Comparison of ENCODE assay signal across 8 cellular contexts in genomic region chr10:103712898-103713498, GRCh38.
DNase-seq lines count a peak whose midpoint lies in the region; ATAC-seq and TF ChIP-seq lines count a peak whose summit lies in the region.

No MANE protein-coding gene starts in this region.

- DNase-seq in G401 (ENCODE audit: low spot score): peak; percentile 86
- peak; percentile 69 for DNase-seq in HFFc6
- peak; percentile 13 to 72 for DNase-seq in NCI-H446 (lab: John Stamatoyannopoulos, UW)
- peak; percentile 89 for DNase-seq in activated CD4-positive, alpha-beta T cell treated with anti-CD3 and anti-CD28 coated beads for 36 hours
- DNase-seq in chondrocyte (ENCODE audit: low spot score): no peak
- DNase-seq in left lobe of liver (ENCODE audit: low spot score): peak; percentile 78
- DNase-seq in stimulated activated CD4-positive, alpha-beta T cell treated with anti-CD3 and anti-CD28 coated beads, TNF-alpha, amount 100 ng/mL, for 1 hour (ENCODE audit: low read depth in 3 of 3, low spot score in 1 of 3): peak; percentile 35 to 80 (median 61)

- peak; percentile 96 for TF ChIP-seq CTCF in HFFc6 (IDR thresholded peaks at IDR 0.05)
- TF ChIP-seq CTCF in chondrocyte (IDR thresholded peaks at IDR 0.05): peak; percentile 96

- H3K36me3 Mint-ChIP-seq in HFFc6 (ENCODE audit: low read depth) (no peaks in the 10 kb centered on the region), chondrocyte (ENCODE audit: low read depth) (no peaks in the 10 kb centered on the region)
- H3K36me3 Mint-ChIP-seq in activated CD4-positive, alpha-beta T cell treated with anti-CD3 and anti-CD28 coated beads for 36 hours (ENCODE audit: low read depth): no peaks in the 10 kb centered on the region

- intact Hi-C loops in activated CD4-positive, alpha-beta T cell treated with anti-CD3 and anti-CD28 coated beads for 36 hours (cut with DNase I, micrococcal nuclease): loop anchor here (1.0 to 5.0 kb wide), 5 partner anchors 59 to 500 kb away; no protein-coding TSS in a partner anchor

- POLR2A ChIA-PET in activated CD4-positive, alpha-beta T cell treated with anti-CD3 and anti-CD28 coated beads for 36 hours (lab: Charles Lee): interaction anchor here (0.5 to 1.2 kb wide), 2 partner anchors 154 to 270 kb away, joined by 3 read pairs; no protein-coding TSS in a partner anchor

- in situ Hi-C loops in G401 (cut with HindIII; ENCODE audit: low sequenced_read_pairs): no loop called here

- H3K4me1 Mint-ChIP-seq in HFFc6 (ENCODE audit: low read depth) (peaks cover 69% of the 10 kb centered on the region), chondrocyte (ENCODE audit: low read depth) (peaks cover 5% of the 10 kb centered on the region)
- no peaks in the 10 kb centered on the region for H3K4me1 Mint-ChIP-seq in activated CD4-positive, alpha-beta T cell treated with anti-CD3 and anti-CD28 coated beads for 36 hours

- ATAC-seq in activated CD4-positive, alpha-beta T cell treated with anti-CD3 and anti-CD28 coated beads for 36 hours: peak; percentile 93
- ATAC-seq in left lobe of liver: peak; percentile 94
- ATAC-seq in HG02571 (IDR thresholded peaks at IDR 0.05; ENCODE audit: unreplicated experiment): no peak

- H3K27ac Mint-ChIP-seq in HFFc6 (peak overlapping the region; percentile 59), chondrocyte (ENCODE audit: unreplicated experiment) (no peak overlapping the region)
- no peak overlapping the region for H3K27ac Mint-ChIP-seq in activated CD4-positive, alpha-beta T cell treated with anti-CD3 and anti-CD28 coated beads for 36 hours

- H3K9me3 Mint-ChIP-seq in HFFc6: no peaks in the 10 kb centered on the region
- no peaks in the 10 kb centered on the region for H3K9me3 Mint-ChIP-seq in activated CD4-positive, alpha-beta T cell treated with anti-CD3 and anti-CD28 coated beads for 36 hours (ENCODE audit: low read depth)
- H3K9me3 Mint-ChIP-seq in chondrocyte (ENCODE audit: low read depth): no peaks in the 10 kb centered on the region

- H3K4me3 Mint-ChIP-seq in HFFc6 (no peak overlapping the region), chondrocyte (ENCODE audit: unreplicated experiment) (no peak overlapping the region)
- H3K4me3 Mint-ChIP-seq in activated CD4-positive, alpha-beta T cell treated with anti-CD3 and anti-CD28 coated beads for 36 hours: no peak overlapping the region

- H3K27me3 Mint-ChIP-seq in HFFc6 (ENCODE audit: insufficient read depth): peaks cover 2% of the 10 kb centered on the region; the same call in 1 of the 2 replicates
- H3K27me3 Mint-ChIP-seq in activated CD4-positive, alpha-beta T cell treated with anti-CD3 and anti-CD28 coated beads for 36 hours: no peaks in the 10 kb centered on the region
- peaks cover 3% of the 10 kb centered on the region for H3K27me3 Mint-ChIP-seq in chondrocyte (ENCODE audit: low read depth)

- CTCF ChIA-PET in activated CD4-positive, alpha-beta T cell treated with anti-CD3 and anti-CD28 coated beads for 36 hours (lab: Charles Lee): interaction anchor here (0.6 to 6.0 kb wide), 47 partner anchors 9 to 603 kb away, joined by 3 to 76 read pairs (median 5); partner anchors contain the start of gene SH3PXD2A
